In genomic region chr14:63205281-63205575, GRCh38 we compare ENCODE assay signal across 16 cellular contexts. TPM values are rescaled to one million over a fixed set of nuclear protein-coding genes. Genes with fewer than 3 reads are reported as not detected.
DNase-seq lines count a peak whose midpoint lies in the region; ATAC-seq, FAIRE-seq and TF ChIP-seq lines count a peak whose summit lies in the region.
"Had no signal": no experiment of that assay in that cellular context is flagged by ENCODE, and none has a peak within 500 bp of the region (broad histone marks: within the 10 kb centered on the region; RNA-seq: fewer than 3 reads in every experiment).

No MANE protein-coding gene starts in this region.

- TF ChIP-seq POLR2A in right lobe of liver (IDR thresholded peaks at IDR 0.05) (no peak), HepG2 (IDR thresholded peaks at IDR 0.05; ENCODE audit: insufficient read depth in 1 of 2, low read depth in 2 of 2, low read length in 2 of 2) (no peak)

- H3K9me3 ChIP-seq in right lobe of liver, result no peaks in the 10 kb centered on the region
- H3K9me3 ChIP-seq in HepG2 (ENCODE audit: low read length), result no peaks in the 10 kb centered on the region

- no peak overlapping the region for H3K9ac ChIP-seq in HepG2 (ENCODE audit: insufficient read depth, low read depth, low read length)
- H3K9ac ChIP-seq: KMS-11 had no signal

- TF ChIP-seq CTCF in right lobe of liver (IDR thresholded peaks at IDR 0.05), result no peak
- TF ChIP-seq CTCF in HepG2 (CRISPR knock-in tag; IDR thresholded peaks at IDR 0.05), result no peak
- TF ChIP-seq CTCF in foreskin fibroblast (IDR thresholded peaks at IDR 0.05; ENCODE audit: low read depth, low read length), result no peak
- TF ChIP-seq CTCF in retinal pigment epithelial cell (conservative IDR thresholded peaks at IDR 0.05; ENCODE audit: low read depth, low read length), result no peak

- TF ChIP-seq EP300 in HepG2 (IDR thresholded peaks at IDR 0.05; ENCODE audit: low read depth in 2 of 2, low read length in 2 of 2), result no peak
- TF ChIP-seq EP300 in HepG2 (CRISPR knock-in tag; IDR thresholded peaks at IDR 0.05; ENCODE audit: borderline replicate concordance), result no peak

- in situ Hi-C loops in HepG2 (cut with HindIII; ENCODE audit: extremely low pct_ligation_motif_present, low pct_unique_long_range_greater_than_20kb), result no loop called here

- H3K36me3 ChIP-seq in right lobe of liver, result no peaks in the 10 kb centered on the region
- no peaks in the 10 kb centered on the region for H3K36me3 ChIP-seq in HepG2 (replicated peaks in 1 of 2; ENCODE audit: control insufficient read depth in 1 of 2, insufficient read depth in 2 of 2, low read length in 2 of 2)

- no TSS peak for BruUV-seq in HepG2 (replicated peaks; lab: Mats Ljungman, UMichigan)

- POLR2A ChIA-PET in HepG2 (lab: Yijun Ruan, JAX), result no interaction called here

- intact Hi-C loops in right lobe of liver (cut with DNase I), result no loop called here
- intact Hi-C loops in HepG2 (cut with micrococcal nuclease; ENCODE audit: unreplicated experiment), result no loop called here

- WGBS in right lobe of liver (ENCODE audit: insufficient coverage, low coverage, low lambda C conversion rate, missing lambda C conversion rate), result 49% methylated on average over 3 of the region's 3 CpGs
- 100% methylated on average over 3 of the region's 3 CpGs for WGBS in HepG2 (ENCODE audit: low lambda C conversion rate)

- H3K27ac ChIP-seq in right lobe of liver (peak overlapping the region in 1 of 3 donors; percentile 65), HepG2 (ENCODE audit: extremely low read length, insufficient read depth, low read length) (no peak overlapping the region)
- H3K27ac ChIP-seq: KMS-11 had no signal

- DNase-seq in right lobe of liver (no peak), HepG2 (ENCODE audit: low spot score) (no peak), foreskin fibroblast (no peak), retinal pigment epithelial cell (ENCODE audit: low read depth) (no peak), kidney tubule cell (ENCODE audit: low spot score) (no peak), SHP77 treated with DMSO at 0.1 percent for 48 hours (lab: John Stamatoyannopoulos, UW) (no peak)
- no peak for DNase-seq in activated CD4-positive, alpha-beta T cell treated with anti-CD3 and anti-CD28 coated beads for 4 hours
- no peak for DNase-seq in stimulated activated CD4-positive, alpha-beta T cell treated with anti-CD3 and anti-CD28 coated beads, Interleukin-15, amount 100 ng/mL, for 24 hours
- DNase-seq: activated naive CD8-positive, alpha-beta T cell treated with anti-CD3 and anti-CD28 coated beads for 36 hours; DND-41; effector memory CD8-positive, alpha-beta T cell; stimulated activated CD4-positive, alpha-beta T cell treated with anti-CD3 and anti-CD28 coated beads, Interleukin-2, amount 100 ng/mL, for 24 hours; stimulated activated naive CD4-positive, alpha-beta T cell treated with Interleukin-2 at 50 U/mL for 16 hours had no signal

- no peaks in the 10 kb centered on the region for H3K27me3 ChIP-seq in right lobe of liver
- H3K27me3 ChIP-seq in HepG2 (ENCODE audit: control insufficient read depth in 1 of 2, insufficient read depth in 2 of 2, low read length in 2 of 2), result no peaks in the 10 kb centered on the region; a peak in 1 of 5 replicates

- no peak overlapping the region for H2AFZ ChIP-seq in HepG2 (ENCODE audit: low read length)

- no peak overlapping the region for H3K4me2 ChIP-seq in HepG2 (ENCODE audit: low read depth, low read length)
- H3K4me2 ChIP-seq: KMS-11 had no signal

- CTCF ChIA-PET in HepG2 (lab: Yijun Ruan, JAX; ENCODE audit: low intra/inter-chr PET ratio, low total read pairs), result no interaction called here

- FAIRE-seq in HepG2 (lab: Jason Lieb, UNC), result no peak
- FAIRE-seq: RCC 7860 had no signal

- H4K20me1 ChIP-seq in HepG2 (ENCODE audit: insufficient read depth, low read length), result no peaks in the 10 kb centered on the region

- no peak for TF ChIP-seq RAD21 in HepG2 (CRISPR knock-in tag; IDR thresholded peaks at IDR 0.05)

- no peak for ATAC-seq in right lobe of liver
- no peak for ATAC-seq in HepG2
- ATAC-seq: effector memory CD8-positive, alpha-beta T cell; natural killer cell treated with Interleukin-12 subunit alpha and Interleukin-12 subunit beta and Interleukin-15 and Interleukin-18, amount 100 ng/mL, for 72 hours had no signal

- H3K4me3 ChIP-seq in right lobe of liver (peak overlapping the region; percentile 28 to 35 (median 28)), HepG2 (replicated peaks in 1 of 3; ENCODE audit: insufficient read depth in 1 of 3, low read depth in 2 of 3, low read length in 3 of 3) (no peak overlapping the region), foreskin fibroblast (ENCODE audit: low read depth in 1 of 2, low read length in 2 of 2) (peak overlapping the region; percentile 66 to 71), retinal pigment epithelial cell (ENCODE audit: low read length) (peak overlapping the region; percentile 57)

- H3K79me2 ChIP-seq in HepG2 (ENCODE audit: insufficient read depth, low read length), result no peaks in the 10 kb centered on the region

- H3K4me1 ChIP-seq in right lobe of liver (no peaks in the 10 kb centered on the region), HepG2 (ENCODE audit: insufficient read depth, low read length) (peaks cover 18% of the 10 kb centered on the region)

TF ChIP-seq in HepG2, 621 proteins besides CTCF, POLR2A, EP300 and RAD21 (continues in another document):
- no peak for TF ChIP-seq IRF1 (CRISPR knock-in tag; IDR thresholded peaks at IDR 0.05; ENCODE audit: low read depth)
- TF ChIP-seq ZNF547 (CRISPR knock-in tag; IDR thresholded peaks at IDR 0.05), result no peak
- no peak for TF ChIP-seq ZNF619 (CRISPR knock-in tag; IDR thresholded peaks at IDR 0.05)
- TF ChIP-seq TRIM24 (CRISPR knock-in tag; IDR thresholded peaks at IDR 0.05), result no peak
- no peak for TF ChIP-seq ZNF136 (CRISPR knock-in tag; IDR thresholded peaks at IDR 0.05; ENCODE audit: low read depth)
- TF ChIP-seq TBX2 (CRISPR knock-in tag; IDR thresholded peaks at IDR 0.05; ENCODE audit: borderline replicate concordance), result no peak
- TF ChIP-seq ZNF382 (CRISPR knock-in tag; IDR thresholded peaks at IDR 0.05; ENCODE audit: borderline replicate concordance), result no peak
- TF ChIP-seq, protein P1, sequence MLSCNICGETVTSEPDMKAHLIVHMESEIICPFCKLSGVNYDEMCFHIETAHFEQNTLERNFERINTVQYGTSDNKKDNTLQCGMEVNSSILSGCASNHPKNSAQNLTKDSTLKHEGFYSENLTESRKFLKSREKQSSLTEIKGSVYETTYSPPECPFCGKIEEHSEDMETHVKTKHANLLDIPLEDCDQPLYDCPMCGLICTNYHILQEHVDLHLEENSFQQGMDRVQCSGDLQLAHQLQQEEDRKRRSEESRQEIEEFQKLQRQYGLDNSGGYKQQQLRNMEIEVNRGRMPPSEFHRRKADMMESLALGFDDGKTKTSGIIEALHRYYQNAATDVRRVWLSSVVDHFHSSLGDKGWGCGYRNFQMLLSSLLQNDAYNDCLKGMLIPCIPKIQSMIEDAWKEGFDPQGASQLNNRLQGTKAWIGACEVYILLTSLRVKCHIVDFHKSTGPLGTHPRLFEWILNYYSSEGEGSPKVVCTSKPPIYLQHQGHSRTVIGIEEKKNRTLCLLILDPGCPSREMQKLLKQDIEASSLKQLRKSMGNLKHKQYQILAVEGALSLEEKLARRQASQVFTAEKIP (CRISPR knock-in tag; IDR thresholded peaks at IDR 0.05; ENCODE audit: borderline replicate concordance), result no peak
- TF ChIP-seq PAX8 (CRISPR knock-in tag; IDR thresholded peaks at IDR 0.05; ENCODE audit: borderline replicate concordance), result no peak
- TF ChIP-seq ZNF549 (CRISPR knock-in tag; IDR thresholded peaks at IDR 0.05), result no peak
- no peak for TF ChIP-seq ZNF138 (CRISPR knock-in tag; IDR thresholded peaks at IDR 0.05; ENCODE audit: low read depth)

RNA-seq across cellular contexts. Expression of gene RHOJ, which starts 1.0 kb away (rescaled TPM):
- total RNA-seq in right lobe of liver, result 1 to 10 TPM; 1.7 to 6.0 (median 2.9) TPM
- 0.22 and 0.49 TPM in 2 replicates for total RNA-seq in HepG2 (2016; rRNA removed; fragmentation: Illumina TruSeq; extraction: Trizol)
- total RNA-seq in HepG2 (2016; cell fraction: cytosol; rRNA removed; fragmentation: Illumina TruSeq; extraction: Trizol; ENCODE audit: low read depth), result not detected in 2 replicates
- 0.22 and 0.43 TPM in 2 replicates for total RNA-seq in HepG2 (2016; cell fraction: insoluble cytoplasmic fraction; rRNA removed; fragmentation: Illumina TruSeq; extraction: Trizol)
- total RNA-seq in HepG2 (2016; cell fraction: membrane; rRNA removed; fragmentation: Illumina TruSeq; extraction: Trizol), result 0.28 and 0.71 TPM in 2 replicates
- 1.0 and 1.2 TPM in 2 replicates for total RNA-seq in HepG2 (2016; cell fraction: nucleus; rRNA removed; fragmentation: Illumina TruSeq; extraction: Trizol)
- 1.3 and 1.4 TPM in 2 replicates for polyA plus RNA-seq in HepG2 (2011; rRNA removed)
- polyA plus RNA-seq in HepG2 (2011; cell fraction: cytosol; rRNA removed), result 0.99 and 1.4 TPM in 2 replicates
- 1.9 and 2.4 TPM in 2 replicates for polyA plus RNA-seq in HepG2 (2011; cell fraction: nucleus; rRNA removed)
- polyA plus RNA-seq in HepG2 (2012), result 0.11 and 0.33 TPM in 2 replicates
- 0.18 and 0.65 TPM in 2 replicates for polyA plus RNA-seq in HepG2 (2016; cell fraction: cytosol; fragmentation: Illumina TruSeq; extraction: Trizol; ENCODE audit: low read depth)
- polyA plus RNA-seq in HepG2 (2016; cell fraction: insoluble cytoplasmic fraction; fragmentation: Illumina TruSeq; extraction: Trizol; ENCODE audit: low read depth), result 1.3 and 2.2 TPM in 2 replicates
- 0.80 and 1.1 TPM in 2 replicates for polyA plus RNA-seq in HepG2 (2016; cell fraction: membrane; fragmentation: Illumina TruSeq; extraction: Trizol; ENCODE audit: low read depth)
- polyA plus RNA-seq in HepG2 (2016; cell fraction: nucleus; fragmentation: Illumina TruSeq; extraction: Trizol; ENCODE audit: insufficient read depth, low read depth), result 2.5 and 3.3 TPM in 2 replicates
- polyA minus RNA-seq in HepG2 (2011; rRNA and poly(A)+ RNA removed; ENCODE audit: low replicate concordance), result 3.5 TPM in 1 of 2 replicates, not detected in the other
- 0.40 TPM in 1 of 2 replicates, not detected in the other for polyA minus RNA-seq in HepG2 (2011; cell fraction: cytosol; rRNA and poly(A)+ RNA removed)
- polyA minus RNA-seq in HepG2 (2011; cell fraction: nucleus; rRNA and poly(A)+ RNA removed), result 4.4 and 11.3 TPM in 2 replicates
- total RNA-seq: activated naive CD8-positive, alpha-beta T cell treated with anti-CD3 and anti-CD28 coated beads for 36 hours; natural killer cell treated with Interleukin-12 subunit alpha and Interleukin-12 subunit beta and Interleukin-15 and Interleukin-18, amount 100 ng/mL, for 72 hours had no signal

Comparison
In these comparisons a context has a peak if more than half of its experiments do, and no peak if none do; other contexts are left out.
1. H3K4me3 ChIP-seq: peak in right lobe of liver (3 of 3), foreskin fibroblast (2 of 2) and retinal pigment epithelial cell (single experiment); none in HepG2 (0 of 3).